23 cellular contexts compared by ENCODE assay signal in genomic region chrX:108203540-108203939, GRCh38.
A peak's percentile ranks its signal among the peaks of the same experiment; 100 is the strongest.
DNase-seq lines count a peak whose midpoint lies in the region; ATAC-seq, FAIRE-seq and TF ChIP-seq lines count a peak whose summit lies in the region.
"Had no signal": no experiment of that assay in that cellular context is flagged by ENCODE, and none has a peak within 500 bp of the region (broad histone marks: within the 10 kb centered on the region; RNA-seq: fewer than 3 reads in every experiment).

No MANE protein-coding gene starts in this region.

- no peak for TF ChIP-seq POLR2A in endothelial cell of umbilical vein (IDR thresholded peaks at IDR 0.05; ENCODE audit: low read depth, low read length)

- H2AFZ ChIP-seq in endothelial cell of umbilical vein (ENCODE audit: low read depth, low read length): no peak overlapping the region

- BruUV-seq in endothelial cell of umbilical vein (replicated peaks; lab: Mats Ljungman, UMichigan): no TSS peak

- no peak overlapping the region for H3K4me2 ChIP-seq in endothelial cell of umbilical vein (ENCODE audit: insufficient read depth, low read length)
- H3K4me2 ChIP-seq: A549; BLaER1 treated with 17β-estradiol and CSF1 and Interleukin-3, amounts not matched to agents 10 nM and 100 nM had no signal

- no peak for ATAC-seq in GM19351 (IDR thresholded peaks at IDR 0.05; ENCODE audit: unreplicated experiment)
- ATAC-seq in HG03097 (IDR thresholded peaks at IDR 0.05; ENCODE audit: low FRiP score, unreplicated experiment): no peak
- ATAC-seq: A549 had no signal

- H3K9me3 ChIP-seq in endothelial cell of umbilical vein (replicated peaks; ENCODE audit: control insufficient read depth, insufficient read depth, low read length): no peaks in the 10 kb centered on the region
- H3K9me3 ChIP-seq: A549; BE2C; BLaER1 treated with 17β-estradiol and CSF1 and Interleukin-3, amounts not matched to agents 10 nM and 100 nM had no signal

- no peak overlapping the region for H3K9ac ChIP-seq in endothelial cell of umbilical vein (replicated peaks; ENCODE audit: extremely low read depth, insufficient read depth, low read length)
- H3K9ac ChIP-seq: BLaER1 treated with 17β-estradiol and CSF1 and Interleukin-3, amounts not matched to agents 10 nM and 100 nM had no signal

- CTCF ChIA-PET in endothelial cell of umbilical vein (lab: Charles Lee): interaction anchor here (1.2 to 1.5 kb wide), 3 partner anchors 13 to 100 kb away, joined by 3 to 7 read pairs (median 5); no protein-coding TSS in a partner anchor

- dilution Hi-C loops in endothelial cell of umbilical vein (cut with MboI; ENCODE audit: extremely low pct_ligation_motif_present, low sequenced_read_pairs): no loop called here

- 0 out of 2 replicates have a peak, but pooled peaks have one; percentile 11 for TF ChIP-seq CTCF in C4-2B (conservative IDR thresholded peaks at IDR 0.05)
- no peak for TF ChIP-seq CTCF in LNCaP clone FGC (IDR thresholded peaks at IDR 0.05; ENCODE audit: control insufficient read depth, extremely low read depth, insufficient read depth)
- no peak for TF ChIP-seq CTCF in endothelial cell of umbilical vein (IDR thresholded peaks at IDR 0.05; ENCODE audit: extremely low read depth in 1 of 2, insufficient read depth in 1 of 2, low read depth in 1 of 2, low read length in 2 of 2)

- H3K27ac ChIP-seq in C4-2B (no peak overlapping the region), endothelial cell of umbilical vein (ENCODE audit: insufficient read depth, low read depth, low read length) (no peak overlapping the region)
- H3K27ac ChIP-seq: A549; BLaER1 treated with 17β-estradiol and CSF1 and Interleukin-3, amounts not matched to agents 10 nM and 100 nM had no signal

- H4K20me1 ChIP-seq in endothelial cell of umbilical vein (replicated peaks; ENCODE audit: control insufficient read depth, extremely low read depth, insufficient read depth, low read length): no peaks in the 10 kb centered on the region
- H4K20me1 ChIP-seq: BLaER1 treated with 17β-estradiol and CSF1 and Interleukin-3, amounts not matched to agents 10 nM and 100 nM had no signal

- H3K4me1 ChIP-seq in endothelial cell of umbilical vein (ENCODE audit: control insufficient read depth, extremely low read depth, insufficient read depth, low read length): no peaks in the 10 kb centered on the region
- H3K4me1 ChIP-seq: BE2C; BLaER1 treated with 17β-estradiol and CSF1 and Interleukin-3, amounts not matched to agents 10 nM and 100 nM had no signal

- H3K79me2 ChIP-seq in endothelial cell of umbilical vein (ENCODE audit: control insufficient read depth, insufficient read depth, low read length): no peaks in the 10 kb centered on the region

- H3K27me3 ChIP-seq in endothelial cell of umbilical vein (ENCODE audit: control insufficient read depth in 2 of 2, insufficient read depth in 2 of 2, low read length in 2 of 2): no peaks in the 10 kb centered on the region
- H3K27me3 ChIP-seq: BE2C had no signal

- POLR2A ChIA-PET in endothelial cell of umbilical vein (lab: Charles Lee): no interaction called here

- H3K9me1 ChIP-seq in endothelial cell of umbilical vein (replicated peaks; ENCODE audit: control insufficient read depth, extremely low read depth, insufficient read depth, low read length): no peaks in the 10 kb centered on the region

- intact Hi-C loops in endothelial cell of umbilical vein (cut with micrococcal nuclease): loop anchor here (5.0 kb wide), 1 partner anchor 1179 kb away; no protein-coding TSS in a partner anchor

- peak; percentile 31 for FAIRE-seq in endothelial cell of umbilical vein (lab: Jason Lieb, UNC)
- FAIRE-seq: A549, G401.6, GM12892, GM19239 had no signal

- H3K4me3 ChIP-seq in LNCaP clone FGC (ENCODE audit: low read depth, low read length) (no peak overlapping the region), endothelial cell of umbilical vein (replicated peaks in 1 of 3; ENCODE audit: insufficient read depth in 1 of 3, low read depth in 1 of 3, low read length in 3 of 3) (no peak overlapping the region)
- H3K4me3 ChIP-seq: A549; BLaER1 treated with 17β-estradiol and CSF1 and Interleukin-3, amounts not matched to agents 10 nM and 100 nM had no signal

- DNase-seq in LNCaP clone FGC (ENCODE audit: low read depth) (peak; percentile 0), endothelial cell of umbilical vein (ENCODE audit: low read depth, low spot score) (no peak), NCI-H1092 (lab: John Stamatoyannopoulos, UW) (no peak)
- DNase-seq: 8988T; ACHN; AML-193; BE2C; Calu3; CD4-positive, alpha-beta memory T cell; COR-L47; DMS53; DMS79 treated with DMSO at 0.1 percent for 48 hours; GOT3; H7; HCEC 1CT had no signal

- H3K36me3 ChIP-seq in endothelial cell of umbilical vein (ENCODE audit: control insufficient read depth in 2 of 2, extremely low read depth in 1 of 2, insufficient read depth in 2 of 2, low read length in 2 of 2): no peaks in the 10 kb centered on the region
- H3K36me3 ChIP-seq: BE2C; BLaER1 treated with 17β-estradiol and CSF1 and Interleukin-3, amounts not matched to agents 10 nM and 100 nM had no signal

TF ChIP-seq in endothelial cell of umbilical vein, 7 proteins besides CTCF, POLR2A, EP300 and RAD21:
- TF ChIP-seq FOS (IDR thresholded peaks at IDR 0.05; ENCODE audit: borderline replicate concordance, insufficient read depth, low read length): no peak
- TF ChIP-seq POLR2AphosphoS5 (IDR thresholded peaks at IDR 0.05; ENCODE audit: insufficient read depth, low read depth, low read length): no peak
- TF ChIP-seq EZH2 (IDR thresholded peaks at IDR 0.05; ENCODE audit: borderline replicate concordance, low read depth, low read length, severe bottlenecking): no peak
- no peak for TF ChIP-seq JUN (IDR thresholded peaks at IDR 0.05; ENCODE audit: borderline replicate concordance, insufficient read depth, insufficient read length, low read depth)
- TF ChIP-seq MYC (IDR thresholded peaks at IDR 0.05; ENCODE audit: low read depth, low read length): no peak
- TF ChIP-seq MAX (IDR thresholded peaks at IDR 0.05; ENCODE audit: insufficient read depth, insufficient read length): no peak
- no peak for TF ChIP-seq GATA2 (IDR thresholded peaks at IDR 0.05; ENCODE audit: insufficient read depth, insufficient read length, low read depth, low read length)
